Comparison of ENCODE assay signal across 13 cellular contexts in the genomic region with DNA sequence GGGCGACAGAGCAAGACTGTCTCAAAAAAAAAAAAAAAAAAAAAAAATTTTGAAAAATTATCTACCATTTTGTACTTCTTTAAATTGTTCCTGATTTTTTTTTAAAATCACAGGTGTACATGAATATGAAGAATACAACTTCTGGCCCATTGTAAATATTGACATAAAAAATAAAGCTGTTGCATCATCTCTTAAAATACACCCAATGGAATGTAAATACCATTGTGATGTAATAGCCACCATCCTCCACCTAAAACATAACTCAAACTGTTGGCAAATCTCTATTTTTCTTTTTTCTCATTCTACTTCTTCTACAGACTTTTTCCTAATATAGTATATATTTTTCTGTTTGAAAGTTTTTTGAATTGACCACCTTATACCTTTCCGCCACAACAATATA.
"Had no signal": no experiment of that assay in that cellular context is flagged by ENCODE, and none has a peak within 500 bp of the region (broad histone marks: within the 10 kb centered on the region; RNA-seq: fewer than 3 reads in every experiment).

No MANE protein-coding gene starts in this region.

- H3K4me1 ChIP-seq: thyroid gland had no signal

- ATAC-seq: left cardiac atrium; natural killer cell treated with Interleukin-12 subunit alpha and Interleukin-12 subunit beta and Interleukin-15 and Interleukin-18, amount 100 ng/mL, for 72 hours; stimulated activated naive B cell treated with anti-CD40 and anti-IgM and Interleukin-4, amounts not matched to agents 10 μg/mL and 1 μg/mL and 100 μg/mL, for 72 hours had no signal

- H3K36me3 ChIP-seq: esophagus muscularis mucosa, thyroid gland, WERI-Rb-1 had no signal

- H3K9me3 ChIP-seq: esophagus muscularis mucosa, thyroid gland had no signal

- H3K4me3 ChIP-seq: esophagus muscularis mucosa, lung, thyroid gland had no signal

- DNase-seq: activated CD4-positive, alpha-beta T cell treated with anti-CD3 and anti-CD28 coated beads, Interleukin-2, amount 50 U/mL, for 4 hours; activated gamma-delta T cell; effector CD4-positive, alpha-beta T cell; foreskin fibroblast; left cardiac atrium; posterior cingulate gyrus; stimulated activated naive B cell treated with anti-CD40 and anti-IgM and Interleukin-4, amounts not matched to agents 10 μg/mL and 1 μg/mL and 100 μg/mL, for 72 hours; thyroid gland; WERI-Rb-1 had no signal

- H3K27me3 ChIP-seq: esophagus muscularis mucosa, thyroid gland had no signal

- FAIRE-seq: astrocyte had no signal

- H3K27ac ChIP-seq: esophagus muscularis mucosa, thyroid gland, WERI-Rb-1 had no signal
